ENCODE assay signal across 23 cellular contexts in genomic region chr11:107969219-107969618, GRCh38. TPM values are rescaled to one million over a fixed set of nuclear protein-coding genes. Genes with fewer than 3 reads are reported as not detected.
DNase-seq lines count a peak whose midpoint lies in the region; ATAC-seq lines count a peak whose summit lies in the region.
"Had no signal": no experiment of that assay in that cellular context is flagged by ENCODE, and none has a peak within 500 bp of the region (broad histone marks: within the 10 kb centered on the region; RNA-seq: fewer than 3 reads in every experiment).

No MANE protein-coding gene starts in this region.

- H3K4me3 Mint-ChIP-seq in activated naive CD4-positive, alpha-beta T cell treated with anti-CD3 and anti-CD28 coated beads, Interleukin-2, amount 10 ng/mL, durations not matched to agents 7 days and 5 days, result no peak overlapping the region
- H3K4me3 Mint-ChIP-seq: CD4-positive, alpha-beta T cell; central memory CD8-positive, alpha-beta T cell; naive thymus-derived CD4-positive, alpha-beta T cell; stimulated activated naive B cell treated with anti-CD40 and anti-IgM and Interleukin-4, amounts not matched to agents 10 μg/mL and 1 μg/mL and 100 μg/mL, for 72 hours had no signal

- CTCF ChIA-PET in activated naive CD4-positive, alpha-beta T cell treated with anti-CD3 and anti-CD28 coated beads, Interleukin-2, amount 10 ng/mL, durations not matched to agents 7 days and 5 days (lab: Charles Lee), result no interaction called here

- no peaks in the 10 kb centered on the region for H3K9me3 Mint-ChIP-seq in activated naive CD4-positive, alpha-beta T cell treated with anti-CD3 and anti-CD28 coated beads, Interleukin-2, amount 10 ng/mL, durations not matched to agents 7 days and 5 days
- H3K9me3 Mint-ChIP-seq: CD4-positive, alpha-beta T cell; central memory CD8-positive, alpha-beta T cell; stimulated activated naive B cell treated with anti-CD40 and anti-IgM and Interleukin-4, amounts not matched to agents 10 μg/mL and 1 μg/mL and 100 μg/mL, for 72 hours had no signal

- ATAC-seq in left ventricle myocardium superior, result no peak
- no peak for ATAC-seq in HG03045 (IDR thresholded peaks at IDR 0.05; ENCODE audit: unreplicated experiment)
- ATAC-seq: naive thymus-derived CD4-positive, alpha-beta T cell; pancreas; Right ventricle myocardium inferior; stimulated activated naive B cell treated with anti-CD40 and anti-IgM and Interleukin-4, amounts not matched to agents 10 μg/mL and 1 μg/mL and 100 μg/mL, for 72 hours had no signal

- no peaks in the 10 kb centered on the region for H3K36me3 Mint-ChIP-seq in activated naive CD4-positive, alpha-beta T cell treated with anti-CD3 and anti-CD28 coated beads, Interleukin-2, amount 10 ng/mL, durations not matched to agents 7 days and 5 days
- H3K36me3 Mint-ChIP-seq: naive thymus-derived CD4-positive, alpha-beta T cell; stimulated activated naive B cell treated with anti-CD40 and anti-IgM and Interleukin-4, amounts not matched to agents 10 μg/mL and 1 μg/mL and 100 μg/mL, for 72 hours had no signal

- DNase-seq in DMS114 treated with DMSO at 0.1 percent for 48 hours (lab: John Stamatoyannopoulos, UW; ENCODE audit: unreplicated experiment) (peak; percentile 1), HT-29 (ENCODE audit: low spot score) (peak; percentile 25), amniotic epithelial cell (ENCODE audit: low read depth) (peak; percentile 6), iris pigment epithelial cell (ENCODE audit: low read depth) (peak; percentile 8), left ventricle myocardium superior (no peak), NCI-H1694 (lab: John Stamatoyannopoulos, UW) (no peak)
- no peak for DNase-seq in activated naive CD4-positive, alpha-beta T cell treated with anti-CD3 and anti-CD28 coated beads, Interleukin-2, amount 10 ng/mL, durations not matched to agents 7 days and 5 days
- DNase-seq: activated CD4-positive, alpha-beta T cell treated with anti-CD3 and anti-CD28 coated beads, Interleukin-2, amount 50 U/mL, for 1 hour; anterior cingulate cortex; CD4-positive, alpha-beta T cell; DND-41; effector CD8-positive, alpha-beta T cell; MV-4-11; naive thymus-derived CD4-positive, alpha-beta T cell; NCI-H187 treated with DMSO at 0.1 percent for 48 hours; NCI-H226; pancreas; sigmoid colon; stimulated activated naive B cell treated with anti-CD40 and anti-IgM and Interleukin-4, amounts not matched to agents 10 μg/mL and 1 μg/mL and 100 μg/mL, for 72 hours; T-helper 1 cell had no signal

- intact Hi-C loops in left ventricle myocardium superior (cut with micrococcal nuclease), result no loop called here

- no peak overlapping the region for H3K27ac Mint-ChIP-seq in activated naive CD4-positive, alpha-beta T cell treated with anti-CD3 and anti-CD28 coated beads, Interleukin-2, amount 10 ng/mL, durations not matched to agents 7 days and 5 days
- H3K27ac Mint-ChIP-seq: CD4-positive, alpha-beta T cell; naive thymus-derived CD4-positive, alpha-beta T cell; stimulated activated naive B cell treated with anti-CD40 and anti-IgM and Interleukin-4, amounts not matched to agents 10 μg/mL and 1 μg/mL and 100 μg/mL, for 72 hours had no signal

- no peaks in the 10 kb centered on the region for H3K27me3 Mint-ChIP-seq in activated naive CD4-positive, alpha-beta T cell treated with anti-CD3 and anti-CD28 coated beads, Interleukin-2, amount 10 ng/mL, durations not matched to agents 7 days and 5 days
- H3K27me3 Mint-ChIP-seq: stimulated activated naive B cell treated with anti-CD40 and anti-IgM and Interleukin-4, amounts not matched to agents 10 μg/mL and 1 μg/mL and 100 μg/mL, for 72 hours had no signal

- H3K4me1 Mint-ChIP-seq in activated naive CD4-positive, alpha-beta T cell treated with anti-CD3 and anti-CD28 coated beads, Interleukin-2, amount 10 ng/mL, durations not matched to agents 7 days and 5 days, result no peaks in the 10 kb centered on the region
- H3K4me1 Mint-ChIP-seq: central memory CD8-positive, alpha-beta T cell; naive thymus-derived CD4-positive, alpha-beta T cell; stimulated activated naive B cell treated with anti-CD40 and anti-IgM and Interleukin-4, amounts not matched to agents 10 μg/mL and 1 μg/mL and 100 μg/mL, for 72 hours had no signal

RNA-seq across cellular contexts. Expression of gene CUL5, which starts 39.5 kb away (rescaled TPM):
- total RNA-seq in HT-29 (2014; rRNA removed; shearing (Covaris generic)), result 26.9 and 36.6 TPM in 2 replicates
- total RNA-seq in left ventricle myocardium superior, result 38.3 TPM

RNA-seq across cellular contexts. Expression of gene RAB39A, which starts 41.0 kb away (rescaled TPM):
- not detected in 2 replicates for total RNA-seq in HT-29 (2014; rRNA removed; shearing (Covaris generic))
- total RNA-seq in left ventricle myocardium superior, result not detected
- total RNA-seq: CD4-positive, alpha-beta T cell had no signal

Comparison
In these comparisons a context has a peak if more than half of its experiments do, and no peak if none do; other contexts are left out.
1. DNase-seq: peak in DMS114 treated with DMSO at 0.1 percent for 48 hours (single experiment), HT-29 (single experiment), amniotic epithelial cell (single experiment) and iris pigment epithelial cell (single experiment); none in left ventricle myocardium superior (single experiment), activated naive CD4-positive, alpha-beta T cell treated with anti-CD3 and anti-CD28 coated beads, Interleukin-2, amount 10 ng/mL, durations not matched to agents 7 days and 5 days (single experiment) and NCI-H1694 (single experiment).